In genomic region chr12:76109879-76110278, GRCh38 we compare ENCODE assay signal across 23 cellular contexts.
"Had no signal": no experiment of that assay in that cellular context is flagged by ENCODE, and none has a peak within 500 bp of the region (broad histone marks: within the 10 kb centered on the region; RNA-seq: fewer than 3 reads in every experiment).

No MANE protein-coding gene starts in this region.

- ATAC-seq: activated T-helper 17 cell treated with anti-CD3 and anti-CD28 coated beads, Interleukin-2, amount 50 U/mL, for 72 hours; T-cell had no signal

- H3K27me3 ChIP-seq: brain microvascular endothelial cell had no signal

- DNase-seq: activated CD4-positive, alpha-beta memory T cell treated with anti-CD3 and anti-CD28 coated beads for 36 hours; activated CD4-positive, alpha-beta T cell treated with anti-CD3 and anti-CD28 coated beads, Interleukin-2, amount 10 ng/mL, durations not matched to agents 7 days and 5 days; activated CD4-positive, CD25-positive, alpha-beta regulatory T cell; activated CD8-positive, alpha-beta memory T cell treated with anti-CD3 and anti-CD28 coated beads for 24 hours; activated gamma-delta T cell; activated naive CD4-positive, alpha-beta T cell treated with anti-CD3 and anti-CD28 coated beads for 36 hours; activated T-cell treated with anti-CD3 and anti-CD28 coated beads, Interleukin-2, amount 50 U/mL, for 48 hours; brain microvascular endothelial cell; caudate nucleus; Kasumi-1; KBM-7; NCI-H146; NCI-H187 treated with DMSO at 0.1 percent for 48 hours; NCI-H2081 treated with DMSO at 0.1 percent for 48 hours; NCI-H446; NCI-H524; SIG-M5; T-cell; T-helper 2 cell; T1000 had no signal

- H3K36me3 ChIP-seq: brain microvascular endothelial cell had no signal

- H3K4me3 ChIP-seq: SK-N-MC had no signal

- H3K27ac ChIP-seq: brain microvascular endothelial cell, SK-N-MC, VCaP had no signal
